13 cellular contexts compared by ENCODE assay signal in genomic region chr11:124895471-124895971, GRCh38. TPM values are rescaled to one million over a fixed set of nuclear protein-coding genes. Genes with fewer than 3 reads are reported as not detected.
DNase-seq lines count a peak whose midpoint lies in the region; ATAC-seq and TF ChIP-seq lines count a peak whose summit lies in the region.
"Had no signal": no experiment of that assay in that cellular context is flagged by ENCODE, and none has a peak within 500 bp of the region (broad histone marks: within the 10 kb centered on the region; RNA-seq: fewer than 3 reads in every experiment).

No MANE protein-coding gene starts in this region.

- H3K27ac Mint-ChIP-seq in stimulated activated naive B cell treated with anti-CD40 and anti-IgM and Interleukin-4, amounts not matched to agents 10 μg/mL and 1 μg/mL and 100 μg/mL, for 72 hours: no peak overlapping the region
- H3K27ac Mint-ChIP-seq: activated naive CD4-positive, alpha-beta T cell treated with anti-CD3 and anti-CD28 coated beads for 36 hours had no signal

- 58 to 74% (median 62%) methylated on average over 20 of the region's 20 CpGs for WGBS in heart left ventricle, 4 donors
- WGBS in thyroid gland, 2 donors: 86 to 87% methylated on average over 7 to 20 of the region's 20 CpGs

- H3K27ac ChIP-seq in heart left ventricle (peak overlapping the region; percentile 74 to 93 (median 85)), thyroid gland (peak overlapping the region in 2 of 3 donors; percentile 67 to 80)
- H3K27ac ChIP-seq: epithelial cell of prostate had no signal

- H3K4me3 ChIP-seq in heart left ventricle (peak overlapping the region; percentile 34 to 71 (median 56)), thyroid gland (replicated peaks in 1 of 3) (no peak overlapping the region)
- H3K4me3 ChIP-seq: HAP-1 had no signal

- H3K36me3 Mint-ChIP-seq in stimulated activated naive B cell treated with anti-CD40 and anti-IgM and Interleukin-4, amounts not matched to agents 10 μg/mL and 1 μg/mL and 100 μg/mL, for 72 hours: no peaks in the 10 kb centered on the region

- H3K27me3 ChIP-seq in heart left ventricle: no peaks in the 10 kb centered on the region
- no peaks in the 10 kb centered on the region for H3K27me3 ChIP-seq in thyroid gland

- H3K9me3 Mint-ChIP-seq in stimulated activated naive B cell treated with anti-CD40 and anti-IgM and Interleukin-4, amounts not matched to agents 10 μg/mL and 1 μg/mL and 100 μg/mL, for 72 hours: no peaks in the 10 kb centered on the region
- H3K9me3 Mint-ChIP-seq: activated naive CD4-positive, alpha-beta T cell treated with anti-CD3 and anti-CD28 coated beads for 36 hours had no signal

- H3K9me3 ChIP-seq in heart left ventricle (no peaks in the 10 kb centered on the region), thyroid gland (no peaks in the 10 kb centered on the region)
- H3K9me3 ChIP-seq: HAP-1 had no signal

- no peak for TF ChIP-seq CTCF in heart left ventricle (IDR thresholded peaks at IDR 0.05)
- no peak for TF ChIP-seq CTCF in thyroid gland (IDR thresholded peaks at IDR 0.05)

- peaks cover 0 to 36% (median 9%) of the 10 kb centered on the region in 9 donors for H3K36me3 ChIP-seq in heart left ventricle
- no peaks in the 10 kb centered on the region for H3K36me3 ChIP-seq in thyroid gland
- H3K36me3 ChIP-seq: HAP-1 had no signal

- intact Hi-C loops in heart left ventricle (cut with DNase I): no loop called here
- intact Hi-C loops in cardiac septum (cut with DNase I): no loop called here
- intact Hi-C loops in thyroid gland (cut with DNase I): no loop called here

- peaks cover 32 to 35% of the 10 kb centered on the region in 2 donors for H3K27me3 Mint-ChIP-seq in stimulated activated naive B cell treated with anti-CD40 and anti-IgM and Interleukin-4, amounts not matched to agents 10 μg/mL and 1 μg/mL and 100 μg/mL, for 72 hours

- H3K4me1 ChIP-seq in heart left ventricle (peaks cover 0 to 92% (median 58%) of the 10 kb centered on the region in 12 donors), thyroid gland (peaks cover 0 to 27% of the 10 kb centered on the region in 2 donors)
- H3K4me1 ChIP-seq: HAP-1 had no signal

- peaks cover 0 to 2% of the 10 kb centered on the region in 2 donors for H3K4me1 Mint-ChIP-seq in stimulated activated naive B cell treated with anti-CD40 and anti-IgM and Interleukin-4, amounts not matched to agents 10 μg/mL and 1 μg/mL and 100 μg/mL, for 72 hours

- no peak for ATAC-seq in heart left ventricle
- ATAC-seq in stimulated activated naive B cell treated with anti-CD40 and anti-IgM and Interleukin-4, amounts not matched to agents 10 μg/mL and 1 μg/mL and 100 μg/mL, for 72 hours (replicated peaks): no peak

- H3K4me3 Mint-ChIP-seq in stimulated activated naive B cell treated with anti-CD40 and anti-IgM and Interleukin-4, amounts not matched to agents 10 μg/mL and 1 μg/mL and 100 μg/mL, for 72 hours: no peak overlapping the region
- H3K4me3 Mint-ChIP-seq: activated naive CD4-positive, alpha-beta T cell treated with anti-CD3 and anti-CD28 coated beads for 36 hours had no signal

- TF ChIP-seq POLR2A in heart left ventricle (IDR thresholded peaks at IDR 0.05) (no peak), thyroid gland (IDR thresholded peaks at IDR 0.05) (no peak)

- peak in 1 of 5 donors; percentile 26 for DNase-seq in heart left ventricle
- no peak for DNase-seq in cardiac septum (ENCODE audit: low spot score)
- DNase-seq in thyroid gland: no peak
- DNase-seq in stimulated activated naive B cell treated with anti-CD40 and anti-IgM and Interleukin-4, amounts not matched to agents 10 μg/mL and 1 μg/mL and 100 μg/mL, for 72 hours: no peak
- DNase-seq: activated naive CD4-positive, alpha-beta T cell treated with anti-CD3 and anti-CD28 coated beads for 36 hours; GDM1; hippocampal formation; NCI-H1048 had no signal

RNA-seq across cellular contexts. Expression of gene ROBO4, which starts 2.1 kb away (rescaled TPM):
- 10 to 100 TPM; 16.3 to 63.5 (median 27.1) TPM for total RNA-seq in heart left ventricle
- polyA plus RNA-seq in heart left ventricle: 10 to 100 TPM; 17.7 to 21.8 TPM
- total RNA-seq in cardiac septum: 15.9 TPM
- total RNA-seq in thyroid gland: 10 to 100 TPM; 12.3 to 47.6 (median 32.6) TPM
- total RNA-seq: activated naive CD4-positive, alpha-beta T cell treated with anti-CD3 and anti-CD28 coated beads for 36 hours; HT-29; SK-MEL-5 had no signal

RNA-seq across cellular contexts. Expression of gene HEPN1, which starts 23.5 kb away (rescaled TPM):
- total RNA-seq in heart left ventricle (not detected), cardiac septum (not detected), thyroid gland (not detected)
- not detected for polyA plus RNA-seq in heart left ventricle
- total RNA-seq: activated naive CD4-positive, alpha-beta T cell treated with anti-CD3 and anti-CD28 coated beads for 36 hours; HT-29; SK-MEL-5; ureter had no signal

RNA-seq across cellular contexts. Expression of gene ROBO3, which starts 30.3 kb away (rescaled TPM):
- total RNA-seq in heart left ventricle (10 to 100 TPM in 1 of 9 donors, 1 to 10 TPM in 8; 2.5 to 18.6 (median 3.2) TPM), cardiac septum (5.1 TPM), thyroid gland (10 to 100 TPM in 2 of 4 donors, 1 to 10 TPM in 2; 6.7 to 19.8 (median 10.1) TPM)
- 1 to 10 TPM; 2.8 to 8.1 TPM for polyA plus RNA-seq in heart left ventricle

RNA-seq across cellular contexts. Expression of gene HEPACAM, which starts 40.3 kb away (rescaled TPM):
- total RNA-seq in heart left ventricle (1 to 10 TPM in 2 of 9 donors, under 1 TPM in 4, not detected in 3; 0.07 to 2.6 (median 0.26) TPM), cardiac septum (0.11 TPM), thyroid gland (1 to 10 TPM in 1 of 4 donors, under 1 TPM in 2, not detected in 1; 0.27 to 1.1 (median 0.45) TPM)
- polyA plus RNA-seq in heart left ventricle: under 1 TPM in 1 of 2 donors, not detected in 1; 0.58 TPM
- total RNA-seq: activated naive CD4-positive, alpha-beta T cell treated with anti-CD3 and anti-CD28 coated beads for 36 hours; HT-29; SK-MEL-5 had no signal

RNA-seq across cellular contexts. Expression of gene CCDC15, which starts 58.5 kb away (rescaled TPM):
- total RNA-seq in heart left ventricle (1 to 10 TPM in 2 of 9 donors, under 1 TPM in 7; 0.12 to 1.8 (median 0.19) TPM), cardiac septum (0.24 TPM), thyroid gland (1 to 10 TPM in 2 of 4 donors, under 1 TPM in 2; 0.33 to 2.8 (median 1.1) TPM)
- under 1 TPM; 0.08 to 0.27 TPM for polyA plus RNA-seq in heart left ventricle

Comparison
In these comparisons a context has a peak if more than half of its experiments do, and no peak if none do; other contexts are left out.
1. H3K4me3 ChIP-seq: peak in heart left ventricle (12 of 12); none in thyroid gland (0 of 3).